In the genomic region with DNA sequence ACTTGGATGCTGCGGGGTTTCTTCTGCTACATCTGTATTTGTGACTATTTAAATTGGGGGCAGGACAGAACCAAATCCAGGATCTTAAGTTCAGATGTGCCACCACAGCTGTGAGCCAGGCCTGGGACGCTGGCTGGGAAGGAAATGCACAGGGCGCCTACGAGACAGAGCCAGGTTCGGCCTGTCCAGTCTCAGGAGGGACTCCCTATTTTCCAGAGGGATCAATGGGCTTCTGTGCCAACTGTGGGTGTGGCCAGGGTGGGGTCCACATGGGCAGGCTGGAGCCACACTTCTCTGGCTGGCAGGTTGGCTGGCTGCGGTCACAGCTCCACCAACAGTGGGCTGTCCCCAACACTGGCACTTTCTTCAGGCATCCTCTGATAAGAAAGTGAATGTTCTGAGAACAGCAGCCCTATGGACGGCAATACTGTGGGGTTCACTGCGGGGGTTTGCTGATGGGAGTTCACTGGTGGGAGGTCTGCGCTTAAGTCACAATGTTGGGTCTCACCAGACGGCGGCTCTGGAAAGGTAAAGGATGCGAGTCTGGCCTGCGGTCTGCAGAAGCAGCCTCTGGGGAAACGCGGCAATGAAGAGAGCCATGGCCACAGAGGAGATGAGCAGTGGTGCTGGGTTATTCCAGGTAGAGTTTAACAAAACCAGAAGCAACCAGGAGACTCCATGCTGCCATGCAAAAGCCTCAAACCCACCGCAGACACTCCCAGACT, we compare ENCODE assay signal across 21 cellular contexts.
"Had no signal": no experiment of that assay in that cellular context is flagged by ENCODE, and none has a peak within 500 bp of the region (broad histone marks: within the 10 kb centered on the region; RNA-seq: fewer than 3 reads in every experiment).

No MANE protein-coding gene starts in this region.

- H3K4me3 ChIP-seq: left ventricle myocardium inferior, right lobe of liver, skin epidermis had no signal

- DNase-seq: activated CD4-positive, alpha-beta T cell treated with anti-CD3 and anti-CD28 coated beads for 4 hours; activated CD4-positive, alpha-beta T cell treated with anti-CD3 and anti-CD28 coated beads, Interleukin-2, amount 50 U/mL, for 48 hours; activated gamma-delta T cell; activated naive CD4-positive, alpha-beta T cell treated with anti-CD3 and anti-CD28 coated beads, Interleukin-2, amount 50 U/mL, for 16 hours; aorta; dermis blood vessel endothelial cell; effector CD8-positive, alpha-beta T cell; foreskin melanocyte; left ventricle myocardium inferior; midbrain; nucleus accumbens; right lobe of liver; stimulated activated CD4-positive, alpha-beta T cell treated with anti-CD3 and anti-CD28 coated beads, Interleukin-1b, Interleukin-23, amount 100 ng/mL, for 48 hours; trophoblast cell; WERI-Rb-1 had no signal

- H3K27ac Mint-ChIP-seq: brain; nephron; T-helper 2 cell treated with Interferon-gamma antibody and Interleukin-4, amounts not matched to agents 5 μg/mL and 100 μg/mL, for 36 hours had no signal

- H3K4me3 Mint-ChIP-seq: brain; nephron; T-helper 2 cell treated with Interferon-gamma antibody and Interleukin-4, amounts not matched to agents 5 μg/mL and 100 μg/mL, for 36 hours had no signal

- H3K9me3 Mint-ChIP-seq: T-helper 2 cell treated with Interferon-gamma antibody and Interleukin-4, amounts not matched to agents 5 μg/mL and 100 μg/mL, for 36 hours had no signal

- H3K27ac ChIP-seq: left ventricle myocardium inferior, right lobe of liver, skin epidermis, WERI-Rb-1 had no signal

- H3K4me1 Mint-ChIP-seq: brain, nephron had no signal

- ATAC-seq: esophagus mucosa, SK-N-SH treated with all-trans-retinoic acid at 6 μM for 48 hours had no signal

- H3K27me3 ChIP-seq: right lobe of liver had no signal

- H3K4me1 ChIP-seq: right lobe of liver had no signal

- H3K27me3 Mint-ChIP-seq: brain had no signal

- H3K9me3 ChIP-seq: right lobe of liver had no signal
